Comparison of ENCODE assay signal across 11 cellular contexts in genomic region chr14:95256011-95256775, GRCh38.
A peak's percentile ranks its signal among the peaks of the same experiment; 100 is the strongest.
DNase-seq lines count a peak whose midpoint lies in the region; ATAC-seq lines count a peak whose summit lies in the region.
"Had no signal": no experiment of that assay in that cellular context is flagged by ENCODE, and none has a peak within 500 bp of the region (broad histone marks: within the 10 kb centered on the region; RNA-seq: fewer than 3 reads in every experiment).

No MANE protein-coding gene starts in this region.

- no peaks in the 10 kb centered on the region for H3K9me3 ChIP-seq in SK-N-MC (ENCODE audit: low read depth, low read length)
- H3K9me3 ChIP-seq: BLaER1 treated with 17β-estradiol and CSF1 and Interleukin-3, amounts not matched to agents 10 nM and 100 nM; thoracic aorta had no signal

- H3K27ac ChIP-seq in SK-N-MC: peak overlapping the region; percentile 82
- H3K27ac ChIP-seq: BLaER1 treated with 17β-estradiol and CSF1 and Interleukin-3, amounts not matched to agents 10 nM and 100 nM; thoracic aorta had no signal

- H3K9ac ChIP-seq in SK-N-MC (ENCODE audit: insufficient read length): no peak overlapping the region
- H3K9ac ChIP-seq: BLaER1 treated with 17β-estradiol and CSF1 and Interleukin-3, amounts not matched to agents 10 nM and 100 nM had no signal

- in situ Hi-C loops in ACHN (cut with HindIII; ENCODE audit: low pct_ligation_motif_present, low pct_unique_long_range_greater_than_20kb, low sequenced_read_pairs): no loop called here

- DNase-seq in ACHN: peak; percentile 38
- peak; percentile 65 for DNase-seq in NCI-H1105 (lab: John Stamatoyannopoulos, UW)
- DNase-seq in SK-N-MC (ENCODE audit: low read depth, low spot score): peak; percentile 35
- peak; percentile 54 for DNase-seq in kidney glomerular epithelial cell (lab: John Stamatoyannopoulos, UW)
- no peak for DNase-seq in HUDEP-2 (lab: John Stamatoyannopoulos, UW; ENCODE audit: unreplicated experiment in 76 of 76)
- no peak for DNase-seq in activated naive CD4-positive, alpha-beta T cell treated with anti-CD3 and anti-CD28 coated beads, Interleukin-2, amount 50 U/mL, for 16 hours
- DNase-seq in activated naive CD4-positive, alpha-beta T cell (lab: John Stamatoyannopoulos, UW): no peak
- DNase-seq: activated CD4-positive, alpha-beta T cell treated with anti-CD3 and anti-CD28 coated beads for 4 hours had no signal

- no peaks in the 10 kb centered on the region for H3K36me3 ChIP-seq in SK-N-MC (ENCODE audit: insufficient read depth, low read length)
- H3K36me3 ChIP-seq: BLaER1 treated with 17β-estradiol and CSF1 and Interleukin-3, amounts not matched to agents 10 nM and 100 nM; thoracic aorta had no signal

- H3K4me3 ChIP-seq in SK-N-MC: peak overlapping the region; percentile 44
- H3K4me3 ChIP-seq: BLaER1 treated with 17β-estradiol and CSF1 and Interleukin-3, amounts not matched to agents 10 nM and 100 nM; thoracic aorta had no signal

- ATAC-seq in GM18519 (IDR thresholded peaks at IDR 0.05; ENCODE audit: low FRiP score, unreplicated experiment): no peak

Comparison
In these comparisons a context has a peak if more than half of its experiments do, and no peak if none do; other contexts are left out.
1. DNase-seq: peak in ACHN (single experiment), NCI-H1105 (single experiment), SK-N-MC (single experiment) and kidney glomerular epithelial cell (single experiment); none in HUDEP-2 (0 of 76), activated naive CD4-positive, alpha-beta T cell treated with anti-CD3 and anti-CD28 coated beads, Interleukin-2, amount 50 U/mL, for 16 hours (single experiment) and activated naive CD4-positive, alpha-beta T cell (0 of 4).